In genomic region chr6:20351529-20351928, GRCh38 we compare ENCODE assay signal across 25 cellular contexts.
"Had no signal": no experiment of that assay in that cellular context is flagged by ENCODE, and none has a peak within 500 bp of the region (broad histone marks: within the 10 kb centered on the region; RNA-seq: fewer than 3 reads in every experiment).

No MANE protein-coding gene starts in this region.

- H3K4me3 Mint-ChIP-seq: activated T-cell treated with anti-CD3 and anti-CD28 coated beads, Interleukin-2, amount 50 U/mL, for 4 hours; immature natural killer cell; naive thymus-derived CD4-positive, alpha-beta T cell had no signal

- DNase-seq: activated CD4-positive, alpha-beta T cell treated with anti-CD3 and anti-CD28 coated beads for 4 hours; activated CD4-positive, alpha-beta T cell treated with anti-CD3 and anti-CD28 coated beads, Interleukin-2, amount 50 U/mL, for 48 hours; activated CD8-positive, alpha-beta memory T cell treated with anti-CD3 and anti-CD28 coated beads, Interleukin-2, amount 50 U/mL, for 48 hours; activated naive CD4-positive, alpha-beta T cell; activated T-cell treated with anti-CD3 and anti-CD28 coated beads, Interleukin-2, amount 50 U/mL, for 4 hours; adrenal gland; aorta; body of pancreas; cortex of kidney; effector memory CD8-positive, alpha-beta T cell; foreskin fibroblast; heart left ventricle; hypothalamus; immature natural killer cell; kidney; left colon; midbrain; naive thymus-derived CD4-positive, alpha-beta T cell; ovary; right lobe of liver; stimulated activated CD4-positive, alpha-beta T cell treated with anti-CD3 and anti-CD28 coated beads, Interleukin-2, amount 100 ng/mL, for 48 hours; stimulated activated naive CD4-positive, alpha-beta T cell treated with Interleukin-2 at 50 U/mL for 16 hours; T-helper 1 cell had no signal

- H3K27me3 Mint-ChIP-seq: effector memory CD8-positive, alpha-beta T cell had no signal

- ATAC-seq: activated naive CD4-positive, alpha-beta T cell treated with anti-CD3 and anti-CD28 coated beads, Interleukin-2, amount 50 U/mL, for 72 hours; body of pancreas; effector memory CD8-positive, alpha-beta T cell; heart left ventricle; left colon; naive thymus-derived CD4-positive, alpha-beta T cell; right lobe of liver had no signal

- H3K27ac Mint-ChIP-seq: activated naive CD4-positive, alpha-beta T cell treated with anti-CD3 and anti-CD28 coated beads, Interleukin-2, amount 50 U/mL, for 72 hours; effector memory CD8-positive, alpha-beta T cell; immature natural killer cell; progenitor cell of endocrine pancreas had no signal
